Comparison of ENCODE assay signal across 1 cellular context in genomic region chr19:29285878-29286277, GRCh38.
TF ChIP-seq lines count a peak whose summit lies in the region.

No MANE protein-coding gene starts in this region.

TF ChIP-seq in GM23338, 12 proteins besides CTCF, POLR2A, EP300 and RAD21 (continued from another document):
- TF ChIP-seq, protein P1, sequence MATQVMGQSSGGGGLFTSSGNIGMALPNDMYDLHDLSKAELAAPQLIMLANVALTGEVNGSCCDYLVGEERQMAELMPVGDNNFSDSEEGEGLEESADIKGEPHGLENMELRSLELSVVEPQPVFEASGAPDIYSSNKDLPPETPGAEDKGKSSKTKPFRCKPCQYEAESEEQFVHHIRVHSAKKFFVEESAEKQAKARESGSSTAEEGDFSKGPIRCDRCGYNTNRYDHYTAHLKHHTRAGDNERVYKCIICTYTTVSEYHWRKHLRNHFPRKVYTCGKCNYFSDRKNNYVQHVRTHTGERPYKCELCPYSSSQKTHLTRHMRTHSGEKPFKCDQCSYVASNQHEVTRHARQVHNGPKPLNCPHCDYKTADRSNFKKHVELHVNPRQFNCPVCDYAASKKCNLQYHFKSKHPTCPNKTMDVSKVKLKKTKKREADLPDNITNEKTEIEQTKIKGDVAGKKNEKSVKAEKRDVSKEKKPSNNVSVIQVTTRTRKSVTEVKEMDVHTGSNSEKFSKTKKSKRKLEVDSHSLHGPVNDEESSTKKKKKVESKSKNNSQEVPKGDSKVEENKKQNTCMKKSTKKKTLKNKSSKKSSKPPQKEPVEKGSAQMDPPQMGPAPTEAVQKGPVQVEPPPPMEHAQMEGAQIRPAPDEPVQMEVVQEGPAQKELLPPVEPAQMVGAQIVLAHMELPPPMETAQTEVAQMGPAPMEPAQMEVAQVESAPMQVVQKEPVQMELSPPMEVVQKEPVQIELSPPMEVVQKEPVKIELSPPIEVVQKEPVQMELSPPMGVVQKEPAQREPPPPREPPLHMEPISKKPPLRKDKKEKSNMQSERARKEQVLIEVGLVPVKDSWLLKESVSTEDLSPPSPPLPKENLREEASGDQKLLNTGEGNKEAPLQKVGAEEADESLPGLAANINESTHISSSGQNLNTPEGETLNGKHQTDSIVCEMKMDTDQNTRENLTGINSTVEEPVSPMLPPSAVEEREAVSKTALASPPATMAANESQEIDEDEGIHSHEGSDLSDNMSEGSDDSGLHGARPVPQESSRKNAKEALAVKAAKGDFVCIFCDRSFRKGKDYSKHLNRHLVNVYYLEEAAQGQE (IDR thresholded peaks at IDR 0.05; ENCODE audit: unreplicated experiment): no peak
- TF ChIP-seq POLR2AphosphoS5 (IDR thresholded peaks at IDR 0.05; ENCODE audit: low read depth) (no peak), ZNF331 (CRISPR knock-in tag; IDR thresholded peaks at IDR 0.05; ENCODE audit: low read depth) (no peak), EZH2phosphoT487 (IDR thresholded peaks at IDR 0.05; ENCODE audit: unreplicated experiment) (no peak), STAT1 (IDR thresholded peaks at IDR 0.05; ENCODE audit: unreplicated experiment) (no peak), JUNB (IDR thresholded peaks at IDR 0.05; ENCODE audit: unreplicated experiment) (no peak), CREB1 (CRISPR knock-in tag; IDR thresholded peaks at IDR 0.05; ENCODE audit: low read depth) (no peak)
